ENCODE assay signal across 2 cellular contexts in genomic region chr20:25293910-25294458, GRCh38.
TF ChIP-seq lines count a peak whose summit lies in the region.

No MANE protein-coding gene starts in this region.

TF ChIP-seq in WTC11, 78 proteins besides CTCF, POLR2A, EP300 and RAD21:
- TF ChIP-seq, protein P1, sequence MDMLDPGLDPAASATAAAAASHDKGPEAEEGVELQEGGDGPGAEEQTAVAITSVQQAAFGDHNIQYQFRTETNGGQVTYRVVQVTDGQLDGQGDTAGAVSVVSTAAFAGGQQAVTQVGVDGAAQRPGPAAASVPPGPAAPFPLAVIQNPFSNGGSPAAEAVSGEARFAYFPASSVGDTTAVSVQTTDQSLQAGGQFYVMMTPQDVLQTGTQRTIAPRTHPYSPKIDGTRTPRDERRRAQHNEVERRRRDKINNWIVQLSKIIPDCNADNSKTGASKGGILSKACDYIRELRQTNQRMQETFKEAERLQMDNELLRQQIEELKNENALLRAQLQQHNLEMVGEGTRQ (CRISPR knock-in tag; IDR thresholded peaks at IDR 0.05) = no peak
- TF ChIP-seq ZSCAN18 (CRISPR knock-in tag; IDR thresholded peaks at IDR 0.05) = no peak
- no peak for TF ChIP-seq HMGA2 (CRISPR knock-in tag; IDR thresholded peaks at IDR 0.05)
- no peak for TF ChIP-seq NR2C2 (CRISPR knock-in tag; IDR thresholded peaks at IDR 0.05)
- TF ChIP-seq ZMAT4 (CRISPR knock-in tag; IDR thresholded peaks at IDR 0.05) = no peak
- no peak for TF ChIP-seq RORB (CRISPR knock-in tag; IDR thresholded peaks at IDR 0.05)
- TF ChIP-seq MLX (CRISPR knock-in tag; IDR thresholded peaks at IDR 0.05) = no peak
- TF ChIP-seq, protein P2, sequence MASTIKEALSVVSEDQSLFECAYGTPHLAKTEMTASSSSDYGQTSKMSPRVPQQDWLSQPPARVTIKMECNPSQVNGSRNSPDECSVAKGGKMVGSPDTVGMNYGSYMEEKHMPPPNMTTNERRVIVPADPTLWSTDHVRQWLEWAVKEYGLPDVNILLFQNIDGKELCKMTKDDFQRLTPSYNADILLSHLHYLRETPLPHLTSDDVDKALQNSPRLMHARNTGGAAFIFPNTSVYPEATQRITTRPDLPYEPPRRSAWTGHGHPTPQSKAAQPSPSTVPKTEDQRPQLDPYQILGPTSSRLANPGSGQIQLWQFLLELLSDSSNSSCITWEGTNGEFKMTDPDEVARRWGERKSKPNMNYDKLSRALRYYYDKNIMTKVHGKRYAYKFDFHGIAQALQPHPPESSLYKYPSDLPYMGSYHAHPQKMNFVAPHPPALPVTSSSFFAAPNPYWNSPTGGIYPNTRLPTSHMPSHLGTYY (CRISPR knock-in tag; IDR thresholded peaks at IDR 0.05) = no peak
- no peak for TF ChIP-seq KAT7 (CRISPR knock-in tag; IDR thresholded peaks at IDR 0.05; ENCODE audit: borderline replicate concordance)
- TF ChIP-seq TCF7 (CRISPR knock-in tag; IDR thresholded peaks at IDR 0.05; ENCODE audit: low read depth) = no peak
- TF ChIP-seq ZNF121 (CRISPR knock-in tag; IDR thresholded peaks at IDR 0.05) = no peak
- no peak for TF ChIP-seq PRDM15 (CRISPR knock-in tag; IDR thresholded peaks at IDR 0.05)
- no peak for TF ChIP-seq JUN (CRISPR knock-in tag; IDR thresholded peaks at IDR 0.05)
- no peak for TF ChIP-seq GTF2I (CRISPR knock-in tag; conservative IDR thresholded peaks at IDR 0.05)
- no peak for TF ChIP-seq OVOL2 (CRISPR knock-in tag; IDR thresholded peaks at IDR 0.05; ENCODE audit: borderline replicate concordance)
- no peak for TF ChIP-seq ESRRA (CRISPR knock-in tag; IDR thresholded peaks at IDR 0.05; ENCODE audit: borderline replicate concordance)
- TF ChIP-seq ZBTB21 (CRISPR knock-in tag; IDR thresholded peaks at IDR 0.05; ENCODE audit: borderline replicate concordance) = no peak
- no peak for TF ChIP-seq ZNF232 (CRISPR knock-in tag; IDR thresholded peaks at IDR 0.05)

TF ChIP-seq in GM23338, 12 proteins besides CTCF, POLR2A, EP300 and RAD21 (continued from another document):
- no peak for TF ChIP-seq ZNF462 (CRISPR knock-in tag; IDR thresholded peaks at IDR 0.05)
- TF ChIP-seq ZNF114 (CRISPR knock-in tag; IDR thresholded peaks at IDR 0.05) = no peak
- TF ChIP-seq NANOG (IDR thresholded peaks at IDR 0.05; ENCODE audit: borderline replicate concordance) = no peak
- TF ChIP-seq ZNF331 (CRISPR knock-in tag; IDR thresholded peaks at IDR 0.05; ENCODE audit: low read depth) = no peak
- TF ChIP-seq EZH2 (IDR thresholded peaks at IDR 0.05; ENCODE audit: low read depth, unreplicated experiment) = no peak
- no peak for TF ChIP-seq EZH2phosphoT487 (IDR thresholded peaks at IDR 0.05; ENCODE audit: unreplicated experiment)
- no peak for TF ChIP-seq CREB1 (CRISPR knock-in tag; IDR thresholded peaks at IDR 0.05; ENCODE audit: low read depth)
- TF ChIP-seq JUNB (IDR thresholded peaks at IDR 0.05; ENCODE audit: unreplicated experiment) = no peak
- TF ChIP-seq POLR2AphosphoS5 (IDR thresholded peaks at IDR 0.05; ENCODE audit: low read depth) = no peak
